8 cellular contexts compared by ENCODE assay signal in the genomic region with DNA sequence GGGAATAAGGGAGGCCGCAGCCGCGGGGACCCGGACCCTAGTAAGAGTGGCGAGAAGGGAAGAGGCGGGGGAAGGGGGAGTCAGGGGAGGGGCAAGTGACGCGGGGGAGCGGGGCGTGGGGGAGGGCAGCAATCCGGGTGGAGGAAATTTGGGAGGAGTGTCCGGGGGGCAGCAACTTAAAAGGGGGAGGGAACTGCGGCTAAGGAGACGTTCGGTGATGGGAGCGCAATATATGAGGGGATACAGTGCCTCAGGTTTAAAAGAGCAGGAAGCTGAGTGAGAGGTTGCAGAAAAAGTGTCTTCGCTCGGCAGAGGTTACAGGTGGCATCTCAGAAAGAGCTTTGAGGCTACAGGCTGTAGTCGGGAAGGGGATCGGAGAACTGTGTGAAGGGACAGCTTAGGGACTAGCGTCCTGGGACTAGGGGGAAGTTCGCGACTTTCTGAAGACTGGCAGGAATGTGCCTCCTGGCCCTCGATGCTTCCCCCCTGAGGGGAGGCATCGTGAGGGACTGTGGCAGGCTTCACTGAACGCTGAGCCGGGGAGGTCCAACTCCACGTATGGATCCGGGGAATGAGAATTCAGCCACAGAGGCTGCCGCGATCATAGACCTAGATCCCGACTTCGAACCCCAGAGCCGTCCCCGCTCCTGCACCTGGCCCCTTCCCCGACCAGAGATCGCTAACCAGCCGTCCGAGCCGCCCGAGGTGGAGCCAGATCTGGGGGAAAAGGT. TPM values are rescaled to one million over a fixed set of nuclear protein-coding genes. Genes with fewer than 3 reads are reported as not detected.
A peak's percentile ranks its signal among the peaks of the same experiment; 100 is the strongest.
DNase-seq lines count a peak whose midpoint lies in the region; ATAC-seq and TF ChIP-seq lines count a peak whose summit lies in the region.

No MANE protein-coding gene starts in this region.

- ATAC-seq in GM19023 (IDR thresholded peaks at IDR 0.05; ENCODE audit: unreplicated experiment) = peak; percentile 30
- peak; percentile 91 for ATAC-seq in Right ventricle myocardium superior (ENCODE audit: poor library complexity)

- H3K4me1 Mint-ChIP-seq in activated T-helper 1 cell treated with anti-CD3 and anti-CD28 coated beads, Interleukin-12 subunit alpha, Interleukin-12 subunit beta, Interleukin-2, Interleukin-4 antibody, amounts not matched to agents 30 ng/mL and 10 ng/mL and 1 ng/mL, durations not matched to agents 14 hours and 24 hours and 36 hours (ENCODE audit: low read depth) = peaks cover 36% of the 10 kb centered on the region

- no peaks in the 10 kb centered on the region for H3K36me3 Mint-ChIP-seq in activated T-helper 1 cell treated with anti-CD3 and anti-CD28 coated beads, Interleukin-12 subunit alpha, Interleukin-12 subunit beta, Interleukin-2, Interleukin-4 antibody, amounts not matched to agents 30 ng/mL and 10 ng/mL and 1 ng/mL, durations not matched to agents 14 hours and 24 hours and 36 hours (ENCODE audit: low read depth)

- peak overlapping the region; percentile 80 for H3K27ac Mint-ChIP-seq in activated T-helper 1 cell treated with anti-CD3 and anti-CD28 coated beads, Interleukin-12 subunit alpha, Interleukin-12 subunit beta, Interleukin-2, Interleukin-4 antibody, amounts not matched to agents 30 ng/mL and 10 ng/mL and 1 ng/mL, durations not matched to agents 14 hours and 24 hours and 36 hours

- peaks cover 8% of the 10 kb centered on the region for H3K27me3 Mint-ChIP-seq in activated T-helper 1 cell treated with anti-CD3 and anti-CD28 coated beads, Interleukin-12 subunit alpha, Interleukin-12 subunit beta, Interleukin-2, Interleukin-4 antibody, amounts not matched to agents 30 ng/mL and 10 ng/mL and 1 ng/mL, durations not matched to agents 14 hours and 24 hours and 36 hours (ENCODE audit: insufficient read depth)

- peak overlapping the region; percentile 93 for H3K4me3 Mint-ChIP-seq in activated T-helper 1 cell treated with anti-CD3 and anti-CD28 coated beads, Interleukin-12 subunit alpha, Interleukin-12 subunit beta, Interleukin-2, Interleukin-4 antibody, amounts not matched to agents 30 ng/mL and 10 ng/mL and 1 ng/mL, durations not matched to agents 14 hours and 24 hours and 36 hours

- POLR2A ChIA-PET in BJ (lab: Charles Lee) = no interaction called here

- CTCF ChIA-PET in BJ (lab: Yijun Ruan, JAX) = interaction anchor here (0.7 kb wide), 1 partner anchor 8 kb away, joined by 3 read pairs; no protein-coding TSS in a partner anchor

- H3K36me3 ChIP-seq in BJ (ENCODE audit: control insufficient read depth, insufficient read depth, low read length) = no peaks in the 10 kb centered on the region

- peak overlapping the region; percentile 66 for H3K4me3 ChIP-seq in BJ (ENCODE audit: low read depth, low read length)
- H3K4me3 ChIP-seq in LNCaP clone FGC (ENCODE audit: low read depth, low read length) = peak overlapping the region; percentile 60

- DNase-seq in BJ (ENCODE audit: low read depth) (no peak), LNCaP clone FGC (ENCODE audit: low read depth) (no peak), Right ventricle myocardium superior (no peak), pons (ENCODE audit: low spot score) (peak; percentile 34), dermis blood vessel endothelial cell (no peak), DMS153 (lab: John Stamatoyannopoulos, UW) (no peak)
- no peak for DNase-seq in activated T-helper 1 cell treated with anti-CD3 and anti-CD28 coated beads, Interleukin-12 subunit alpha, Interleukin-12 subunit beta, Interleukin-2, Interleukin-4 antibody, amounts not matched to agents 30 ng/mL and 10 ng/mL and 1 ng/mL, durations not matched to agents 14 hours and 24 hours and 36 hours (ENCODE audit: low spot score)

- intact Hi-C loops in activated T-helper 1 cell treated with anti-CD3 and anti-CD28 coated beads, Interleukin-12 subunit alpha, Interleukin-12 subunit beta, Interleukin-2, Interleukin-4 antibody, amounts not matched to agents 30 ng/mL and 10 ng/mL and 1 ng/mL, durations not matched to agents 14 hours and 24 hours and 36 hours (cut with micrococcal nuclease) = loop anchor here (1.0 to 10.0 kb wide), 7 partner anchors 8 to 641 kb away; a partner anchor contains a TSS
- intact Hi-C loops in Right ventricle myocardium superior (cut with DNase I) = no loop called here

- no peaks in the 10 kb centered on the region for H3K9me3 Mint-ChIP-seq in activated T-helper 1 cell treated with anti-CD3 and anti-CD28 coated beads, Interleukin-12 subunit alpha, Interleukin-12 subunit beta, Interleukin-2, Interleukin-4 antibody, amounts not matched to agents 30 ng/mL and 10 ng/mL and 1 ng/mL, durations not matched to agents 14 hours and 24 hours and 36 hours

- H3K27me3 ChIP-seq in BJ (ENCODE audit: control insufficient read depth, insufficient read depth, low read length) = no peaks in the 10 kb centered on the region; the same call in 1 of the 2 replicates

- TF ChIP-seq CTCF in BJ (IDR thresholded peaks at IDR 0.05; ENCODE audit: insufficient read depth, low read depth, low read length) (no peak), LNCaP clone FGC (IDR thresholded peaks at IDR 0.05; ENCODE audit: control insufficient read depth, extremely low read depth, insufficient read depth) (no peak)

RNA-seq across cellular contexts. Expression of a gene that starts 0.5 kb away (rescaled TPM):
- 2.1 and 2.4 TPM in 2 replicates for polyA plus RNA-seq in BJ (2011; rRNA removed)
- polyA minus RNA-seq in BJ (2011; rRNA and poly(A)+ RNA removed) = 2.1 and 3.3 TPM in 2 replicates
- total RNA-seq in activated T-helper 1 cell treated with anti-CD3 and anti-CD28 coated beads, Interleukin-12 subunit alpha, Interleukin-12 subunit beta, Interleukin-2, Interleukin-4 antibody, amounts not matched to agents 30 ng/mL and 10 ng/mL and 1 ng/mL, durations not matched to agents 14 hours and 24 hours and 36 hours = 10.7 and 11.9 TPM in 2 replicates
- 55.6 TPM for total RNA-seq in Right ventricle myocardium superior
- 7.3 and 8.2 TPM in 2 replicates for total RNA-seq in dermis blood vessel endothelial cell

RNA-seq across cellular contexts. Expression of a gene that starts 10.4 kb away (rescaled TPM):
- not detected in 2 replicates for polyA plus RNA-seq in BJ (2011; rRNA removed)
- polyA minus RNA-seq in BJ (2011; rRNA and poly(A)+ RNA removed) = not detected in 2 replicates
- 17.1 and 21.2 TPM in 2 replicates for total RNA-seq in activated T-helper 1 cell treated with anti-CD3 and anti-CD28 coated beads, Interleukin-12 subunit alpha, Interleukin-12 subunit beta, Interleukin-2, Interleukin-4 antibody, amounts not matched to agents 30 ng/mL and 10 ng/mL and 1 ng/mL, durations not matched to agents 14 hours and 24 hours and 36 hours
- total RNA-seq in Right ventricle myocardium superior = not detected
- total RNA-seq in dermis blood vessel endothelial cell = not detected in 2 replicates

RNA-seq across cellular contexts. Expression of a gene that starts 15.2 kb away (rescaled TPM):
- 0.13 TPM in 1 of 2 replicates, not detected in the other for polyA plus RNA-seq in BJ (2011; rRNA removed)
- polyA minus RNA-seq in BJ (2011; rRNA and poly(A)+ RNA removed) = not detected in 2 replicates
- 375 and 397 TPM in 2 replicates for total RNA-seq in activated T-helper 1 cell treated with anti-CD3 and anti-CD28 coated beads, Interleukin-12 subunit alpha, Interleukin-12 subunit beta, Interleukin-2, Interleukin-4 antibody, amounts not matched to agents 30 ng/mL and 10 ng/mL and 1 ng/mL, durations not matched to agents 14 hours and 24 hours and 36 hours
- total RNA-seq in Right ventricle myocardium superior (0.89 TPM), dermis blood vessel endothelial cell (0.51 TPM in 1 of 2 replicates, not detected in the other)

RNA-seq across cellular contexts. Expression of a gene that starts 22.3 kb away (rescaled TPM):
- polyA plus RNA-seq in BJ (2011; rRNA removed) = 10.0 and 12.4 TPM in 2 replicates
- polyA minus RNA-seq in BJ (2011; rRNA and poly(A)+ RNA removed) = 27.7 and 54.0 TPM in 2 replicates
- total RNA-seq in activated T-helper 1 cell treated with anti-CD3 and anti-CD28 coated beads, Interleukin-12 subunit alpha, Interleukin-12 subunit beta, Interleukin-2, Interleukin-4 antibody, amounts not matched to agents 30 ng/mL and 10 ng/mL and 1 ng/mL, durations not matched to agents 14 hours and 24 hours and 36 hours = 59.9 and 65.4 TPM in 2 replicates
- 18.3 TPM for total RNA-seq in Right ventricle myocardium superior
- 39.3 and 85.7 TPM in 2 replicates for total RNA-seq in dermis blood vessel endothelial cell

RNA-seq across cellular contexts. Expression of a gene that starts 28.0 kb away (rescaled TPM):
- polyA plus RNA-seq in BJ (2011; rRNA removed) = 76.2 and 82.5 TPM in 2 replicates
- 53.8 and 78.5 TPM in 2 replicates for polyA minus RNA-seq in BJ (2011; rRNA and poly(A)+ RNA removed)
- 47.9 and 51.9 TPM in 2 replicates for total RNA-seq in activated T-helper 1 cell treated with anti-CD3 and anti-CD28 coated beads, Interleukin-12 subunit alpha, Interleukin-12 subunit beta, Interleukin-2, Interleukin-4 antibody, amounts not matched to agents 30 ng/mL and 10 ng/mL and 1 ng/mL, durations not matched to agents 14 hours and 24 hours and 36 hours
- total RNA-seq in Right ventricle myocardium superior (45.0 TPM), dermis blood vessel endothelial cell (71.5 and 85.9 TPM in 2 replicates)

Comparison
In these comparisons a context has a peak if more than half of its experiments do, and no peak if none do; other contexts are left out.
1. RNA of a gene that starts 10.4 kb away (total RNA-seq): 17.1 to 21.2 TPM in activated T-helper 1 cell treated with anti-CD3 and anti-CD28 coated beads, Interleukin-12 subunit alpha, Interleukin-12 subunit beta, Interleukin-2, Interleukin-4 antibody, amounts not matched to agents 30 ng/mL and 10 ng/mL and 1 ng/mL, durations not matched to agents 14 hours and 24 hours and 36 hours; not detected in Right ventricle myocardium superior (single experiment) and not detected in dermis blood vessel endothelial cell; every median in the first group is over 10 times any median in the second.
2. RNA of a gene that starts 15.2 kb away (total RNA-seq): 375 to 397 TPM in activated T-helper 1 cell treated with anti-CD3 and anti-CD28 coated beads, Interleukin-12 subunit alpha, Interleukin-12 subunit beta, Interleukin-2, Interleukin-4 antibody, amounts not matched to agents 30 ng/mL and 10 ng/mL and 1 ng/mL, durations not matched to agents 14 hours and 24 hours and 36 hours; 0.89 TPM in Right ventricle myocardium superior (single experiment) and 0.51 TPM in dermis blood vessel endothelial cell; every median in the first group is over 100 times any median in the second.